In the genomic region with DNA sequence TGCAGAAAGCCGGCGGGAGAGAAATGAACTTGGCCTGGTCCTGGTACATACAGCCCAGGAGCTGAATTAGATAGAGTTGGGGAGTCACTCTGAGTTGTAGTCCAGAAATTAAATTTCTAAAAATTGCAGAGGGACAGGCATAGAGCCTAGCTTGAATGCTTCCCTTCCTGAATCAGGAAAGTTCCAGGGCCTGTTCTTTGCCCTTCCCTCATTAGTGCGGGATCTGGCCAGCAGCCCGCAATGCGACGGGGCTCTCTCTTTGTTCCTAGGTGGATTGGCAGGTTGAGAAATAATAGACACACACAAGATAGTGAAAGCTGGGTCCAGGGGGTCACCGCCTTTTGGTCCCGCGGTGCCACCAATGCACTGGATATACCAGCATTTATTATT, we compare ENCODE assay signal across 10 cellular contexts. TPM values are rescaled to one million over a fixed set of nuclear protein-coding genes. Genes with fewer than 3 reads are reported as not detected.
DNase-seq lines count a peak whose midpoint lies in the region; ATAC-seq, FAIRE-seq and TF ChIP-seq lines count a peak whose summit lies in the region.
"Had no signal": no experiment of that assay in that cellular context is flagged by ENCODE, and none has a peak within 500 bp of the region (broad histone marks: within the 10 kb centered on the region; RNA-seq: fewer than 3 reads in every experiment).

No MANE protein-coding gene starts in this region.

- CTCF ChIA-PET in activated CD8-positive, alpha-beta memory T cell treated with anti-CD3 and anti-CD28 coated beads, Interleukin-2, amount 10 ng/mL, durations not matched to agents 7 days and 5 days (lab: Charles Lee), result interaction anchor here (0.7 to 6.2 kb wide), 56 partner anchors 9 to 567 kb away, joined by 3 to 199 read pairs (median 4); a partner anchor contains a TSS
- CTCF ChIA-PET in K562 (lab: Yijun Ruan, JAX; ENCODE audit: low intra/inter-chr PET ratio), result interaction anchor here (0.6 to 2.1 kb wide), 5 partner anchors 14 to 538 kb away, joined by 3 to 13 read pairs (median 3); no protein-coding TSS in a partner anchor

- in situ Hi-C loops in K562 (cut with MboI), result loop anchor here (5.0 to 10.0 kb wide), 2 partner anchors 340 to 532 kb away; no protein-coding TSS in a partner anchor

- no peak overlapping the region for H3K4ac ChIP-seq in trophoblast cell (ENCODE audit: low read depth, low read length)

- H2BK12ac ChIP-seq in trophoblast cell (ENCODE audit: low read length), result peak overlapping the region; percentile 79

- H4K20me1 ChIP-seq in KMS-11 (ENCODE audit: insufficient read depth) (no peaks in the 10 kb centered on the region), K562 (replicated peaks; ENCODE audit: control insufficient read depth, insufficient read depth, low read length) (no peaks in the 10 kb centered on the region)

- H3K4me2 ChIP-seq in KMS-11 (no peak overlapping the region), K562 (ENCODE audit: insufficient read depth, low read length) (no peak overlapping the region), trophoblast cell (ENCODE audit: low read length) (no peak overlapping the region)

- H3K27me3 Mint-ChIP-seq in activated CD8-positive, alpha-beta memory T cell treated with anti-CD3 and anti-CD28 coated beads, Interleukin-2, amount 10 ng/mL, durations not matched to agents 7 days and 5 days, result no peaks in the 10 kb centered on the region

- H3K27ac ChIP-seq in KMS-11 (no peak overlapping the region), K562 (ENCODE audit: extremely low read depth, low read depth, low read length) (no peak overlapping the region), trophoblast cell (ENCODE audit: low read depth, low read length) (no peak overlapping the region)
- H3K27ac ChIP-seq: WERI-Rb-1 had no signal

- no peak for TF ChIP-seq EP300 in K562 (IDR thresholded peaks at IDR 0.05; ENCODE audit: low read length)

- no peaks in the 10 kb centered on the region for H3K79me1 ChIP-seq in trophoblast cell (ENCODE audit: low read length)

- no peak overlapping the region for H2BK5ac ChIP-seq in trophoblast cell (ENCODE audit: low read depth, low read length, poor library complexity)

- peaks cover 3% of the 10 kb centered on the region for H3K9me1 ChIP-seq in K562 (ENCODE audit: control insufficient read depth, insufficient read depth, low read length)

- no peak overlapping the region for H3K4me3 ChIP-seq in KMS-11 (IDR thresholded peaks at IDR 0.05; ENCODE audit: insufficient read depth, low read depth, low read length)
- no peak overlapping the region for H3K4me3 ChIP-seq in K562
- no peak overlapping the region for H3K4me3 ChIP-seq in trophoblast cell (ENCODE audit: low read depth, low read length)

- H3K79me2 ChIP-seq in KMS-11 (ENCODE audit: insufficient read depth, low read depth) (no peaks in the 10 kb centered on the region), K562 (ENCODE audit: control insufficient read depth, insufficient read depth, low read length) (no peaks in the 10 kb centered on the region), trophoblast cell (ENCODE audit: control insufficient read depth, insufficient read depth, low read length, poor library complexity) (no peaks in the 10 kb centered on the region)

- POLR2A ChIA-PET in K562 (lab: Yijun Ruan, JAX), result interaction anchor here (0.5 to 1.4 kb wide), 3 partner anchors 13 to 117 kb away, joined by 5 to 11 read pairs (median 6); no protein-coding TSS in a partner anchor

- BruUV-seq in K562 (replicated peaks; lab: Mats Ljungman, UMichigan), result no TSS peak

- WGBS in K562 (ENCODE audit: insufficient coverage, low coverage, missing lambda C conversion rate), result 26% methylated on average over 9 of the region's 9 CpGs
- no CpG with 5 or more reads among the region's 9 CpGs for WGBS in trophoblast cell (ENCODE audit: extremely low coverage, insufficient coverage, insufficient read length)

- no peak overlapping the region for H3K14ac ChIP-seq in trophoblast cell (ENCODE audit: low read length)

- no peak overlapping the region for H3K4me3 Mint-ChIP-seq in activated CD8-positive, alpha-beta memory T cell treated with anti-CD3 and anti-CD28 coated beads, Interleukin-2, amount 10 ng/mL, durations not matched to agents 7 days and 5 days

- no peak overlapping the region for H4K8ac ChIP-seq in trophoblast cell (ENCODE audit: low read depth, low read length)

- H3K9me3 ChIP-seq in K562 (replicated peaks; ENCODE audit: control insufficient read depth, insufficient read depth, low read depth, low read length) (no peaks in the 10 kb centered on the region), trophoblast cell (ENCODE audit: insufficient read depth, low read depth, low read length) (no peaks in the 10 kb centered on the region)
- H3K9me3 ChIP-seq: ascending aorta had no signal

- H4K91ac ChIP-seq in trophoblast cell (ENCODE audit: low read depth, low read length), result peak overlapping the region; percentile 28

- no peak overlapping the region for H4K12ac ChIP-seq in trophoblast cell (ENCODE audit: low read depth, low read length)

- H2BK120ac ChIP-seq in trophoblast cell (ENCODE audit: insufficient read depth, low read length, poor library complexity), result no peak overlapping the region

- DNase-seq in activated CD8-positive, alpha-beta memory T cell treated with anti-CD3 and anti-CD28 coated beads, Interleukin-2, amount 10 ng/mL, durations not matched to agents 7 days and 5 days, result no peak
- no peak for DNase-seq in activated CD8-positive, alpha-beta memory T cell treated with anti-CD3 and anti-CD28 coated beads for 24 hours
- DNase-seq in K562 (ENCODE audit: extremely low read depth in 1 of 4, low spot score in 3 of 4) (no peak), trophoblast cell (no peak), NCI-H510A (lab: John Stamatoyannopoulos, UW) (no peak), NCI-H2196 treated with DMSO at 0.1 percent for 48 hours (lab: John Stamatoyannopoulos, UW; ENCODE audit: unreplicated experiment) (no peak), SIG-M5 treated with dmso at 0.1 percent for 504 hours (lab: John Stamatoyannopoulos, UW; ENCODE audit: unreplicated experiment) (no peak)

- H3K4me1 Mint-ChIP-seq in activated CD8-positive, alpha-beta memory T cell treated with anti-CD3 and anti-CD28 coated beads, Interleukin-2, amount 10 ng/mL, durations not matched to agents 7 days and 5 days, result peaks cover 55% of the 10 kb centered on the region

- H3K36me3 Mint-ChIP-seq in activated CD8-positive, alpha-beta memory T cell treated with anti-CD3 and anti-CD28 coated beads, Interleukin-2, amount 10 ng/mL, durations not matched to agents 7 days and 5 days, result peaks cover 5% of the 10 kb centered on the region

- H3K4me1 ChIP-seq in KMS-11 (ENCODE audit: low read depth, poor library complexity, severe bottlenecking) (peaks cover 10% of the 10 kb centered on the region), K562 (replicated peaks in 1 of 2; ENCODE audit: control insufficient read depth in 2 of 2, insufficient read depth in 2 of 2, low read length in 2 of 2) (no peaks in the 10 kb centered on the region; a peak in 1 of 5 replicates), trophoblast cell (ENCODE audit: control insufficient read depth in 1 of 2, insufficient read depth in 2 of 2, low read length in 2 of 2) (peaks cover 2 to 3% of the 10 kb centered on the region in 2 experiments)
- H3K4me1 ChIP-seq: ascending aorta had no signal

- H3K18ac ChIP-seq in trophoblast cell (ENCODE audit: low read length), result no peak overlapping the region

- no peak for FAIRE-seq in K562 (lab: Jason Lieb, UNC)

- no peak overlapping the region for H3K9ac ChIP-seq in KMS-11
- H3K9ac ChIP-seq in K562 (ENCODE audit: insufficient read depth in 1 of 2, low read depth in 2 of 2, low read length in 2 of 2), result no peak overlapping the region
- H3K9ac ChIP-seq in trophoblast cell (ENCODE audit: low read length), result no peak overlapping the region

- no peak for TF ChIP-seq POLR2A in K562 (conservative IDR thresholded peaks at IDR 0.05)

- ATAC-seq in activated CD8-positive, alpha-beta memory T cell treated with anti-CD3 and anti-CD28 coated beads, Interleukin-2, amount 10 ng/mL, durations not matched to agents 7 days and 5 days, result no peak
- ATAC-seq in K562, result peak; percentile 10; the same call in 2 of the 3 replicates

- no peak for TF ChIP-seq RAD21 in K562 (CRISPR knock-in tag; conservative IDR thresholded peaks at IDR 0.05 in 1 of 2, IDR thresholded peaks at IDR 0.05 in 1 of 2)

- no peaks in the 10 kb centered on the region for H3K9me3 Mint-ChIP-seq in activated CD8-positive, alpha-beta memory T cell treated with anti-CD3 and anti-CD28 coated beads, Interleukin-2, amount 10 ng/mL, durations not matched to agents 7 days and 5 days (ENCODE audit: low read depth)

- H2AK5ac ChIP-seq in trophoblast cell (ENCODE audit: low read length), result no peak overlapping the region

- no peak for TF ChIP-seq CTCF in KMS-11 (conservative IDR thresholded peaks at IDR 0.05; ENCODE audit: low read depth, low read length)
- TF ChIP-seq CTCF in K562 (IDR thresholded peaks at IDR 0.05 in 2 of 3, conservative IDR thresholded peaks at IDR 0.05 in 1 of 3; ENCODE audit: insufficient read depth in 2 of 3, low read depth in 1 of 3, low read length in 3 of 3), result no peak

- H3K36me3 ChIP-seq in KMS-11 (ENCODE audit: insufficient read depth) (no peaks in the 10 kb centered on the region), K562 (ENCODE audit: control insufficient read depth, insufficient read depth, low read length) (no peaks in the 10 kb centered on the region), trophoblast cell (ENCODE audit: control insufficient read depth in 1 of 2, insufficient read depth in 2 of 2, low read length in 2 of 2) (no peaks in the 10 kb centered on the region)
- H3K36me3 ChIP-seq: ascending aorta, WERI-Rb-1 had no signal

- intact Hi-C loops in K562 (cut with micrococcal nuclease), result loop anchor here (1.0 to 10.0 kb wide), 7 partner anchors 98 to 570 kb away; no protein-coding TSS in a partner anchor

- H3K27ac Mint-ChIP-seq in activated CD8-positive, alpha-beta memory T cell treated with anti-CD3 and anti-CD28 coated beads, Interleukin-2, amount 10 ng/mL, durations not matched to agents 7 days and 5 days, result peak overlapping the region; percentile 84

- H3K23ac ChIP-seq in trophoblast cell (ENCODE audit: low read length), result no peak overlapping the region

- H3K27me3 ChIP-seq in KMS-11 (ENCODE audit: insufficient read depth, low read depth) (no peaks in the 10 kb centered on the region), K562 (ENCODE audit: control insufficient read depth in 2 of 2, insufficient read depth in 2 of 2, low read length in 2 of 2) (no peaks in the 10 kb centered on the region; a peak in 1 of 5 replicates), trophoblast cell (ENCODE audit: insufficient read depth, low read length) (no peaks in the 10 kb centered on the region)
- H3K27me3 ChIP-seq: ascending aorta had no signal

- H2AFZ ChIP-seq in KMS-11 (ENCODE audit: low read depth) (peak overlapping the region; percentile 67; the same call in 1 of the 2 replicates), K562 (ENCODE audit: low read depth, low read length) (no peak overlapping the region), trophoblast cell (ENCODE audit: insufficient read depth, low read length, poor library complexity) (peak overlapping the region; percentile 57)

RNA-seq across cellular contexts. Expression of a gene that starts 34.0 kb away (rescaled TPM):
- total RNA-seq in activated CD8-positive, alpha-beta memory T cell treated with anti-CD3 and anti-CD28 coated beads, Interleukin-2, amount 10 ng/mL, durations not matched to agents 7 days and 5 days, result 10 to 100 TPM; 23.3 to 26.1 TPM
- 47.4 and 61.0 TPM in 2 replicates for total RNA-seq in K562 (2011; cell fraction: chromatin; rRNA removed; ENCODE audit: low replicate concordance)
- 32.5 and 34.3 TPM in 2 replicates for total RNA-seq in K562 (2011; cell fraction: nucleolus; rRNA removed)
- 49.2 and 51.2 TPM in 2 replicates for total RNA-seq in K562 (2011; cell fraction: nucleoplasm; rRNA removed)
- 12.5 and 18.9 TPM in 2 replicates for total RNA-seq in K562 (2014; rRNA removed)
- 34.6 and 42.7 TPM in 2 replicates for total RNA-seq in K562 (2014; rRNA removed; fragmentation: Illumina TruSeq; extraction: Trizol)
- total RNA-seq in K562 (2015; rRNA removed; fragmentation: Illumina TruSeq; extraction: Trizol), result 33.2 and 39.1 TPM in 2 replicates
- total RNA-seq in K562 (2021), result 17.3 and 20.7 TPM in 2 replicates
- polyA plus RNA-seq in K562 (2011; rRNA removed), result 26.9 and 38.1 TPM in 2 replicates
- polyA plus RNA-seq in K562 (2011; cell fraction: cytosol; rRNA removed), result 13.5 and 15.3 TPM in 2 replicates
- polyA plus RNA-seq in K562 (2011; cell fraction: nucleus; rRNA removed), result 14.0 and 17.4 TPM in 2 replicates
- 10.3 and 14.0 TPM in 2 replicates for polyA plus RNA-seq in K562 (2012)
- polyA plus RNA-seq in K562 (2014; fragmentation: Illumina TruSeq; extraction: Trizol), result 23.3 and 28.0 TPM in 2 replicates
- polyA plus RNA-seq in K562 (2014; fragmentation: Nextera tagmentation; extraction: Ambion mirVana), result 10 to 100 TPM in 1 of 2 experiments, 1 to 10 TPM in 1; 9.5 to 11.0 TPM
- polyA plus RNA-seq in K562 (2014; rRNA removed), result 14.2 and 18.6 TPM in 2 replicates
- polyA minus RNA-seq in K562 (2011; rRNA and poly(A)+ RNA removed), result 76.2 and 91.3 TPM in 2 replicates
- 15.8 and 32.4 TPM in 2 replicates for polyA minus RNA-seq in K562 (2011; cell fraction: cytosol; rRNA and poly(A)+ RNA removed)
- 29.1 and 50.2 TPM in 2 replicates for polyA minus RNA-seq in K562 (2011; cell fraction: nucleus; rRNA and poly(A)+ RNA removed)
- polyA plus RNA-seq in trophoblast cell (2013), result 25.1 and 25.4 TPM in 2 replicates

RNA-seq across cellular contexts. Expression of a gene that starts 34.1 kb away (rescaled TPM):
- 10 to 100 TPM; 22.3 to 27.0 TPM for total RNA-seq in activated CD8-positive, alpha-beta memory T cell treated with anti-CD3 and anti-CD28 coated beads, Interleukin-2, amount 10 ng/mL, durations not matched to agents 7 days and 5 days
- 16.8 and 45.5 TPM in 2 replicates for total RNA-seq in K562 (2011; cell fraction: chromatin; rRNA removed; ENCODE audit: low replicate concordance)
- 10.3 and 12.8 TPM in 2 replicates for total RNA-seq in K562 (2011; cell fraction: nucleolus; rRNA removed)
- 31.2 and 39.0 TPM in 2 replicates for total RNA-seq in K562 (2011; cell fraction: nucleoplasm; rRNA removed)
- total RNA-seq in K562 (2014; rRNA removed) (17.5 and 18.2 TPM in 2 replicates), K562 (2014; rRNA removed; fragmentation: Illumina TruSeq; extraction: Trizol) (28.1 and 32.4 TPM in 2 replicates), K562 (2015; rRNA removed; fragmentation: Illumina TruSeq; extraction: Trizol) (20.9 and 21.2 TPM in 2 replicates), K562 (2021) (18.7 and 22.1 TPM in 2 replicates)
- polyA plus RNA-seq in K562 (2011; rRNA removed) (16.6 and 27.5 TPM in 2 replicates), K562 (2014; fragmentation: Illumina TruSeq; extraction: Trizol) (22.9 and 27.0 TPM in 2 replicates), K562 (2014; fragmentation: Nextera tagmentation; extraction: Ambion mirVana) (10 to 100 TPM; 14.4 to 25.5 TPM), K562 (2014; rRNA removed) (17.3 and 20.6 TPM in 2 replicates)
- 7.5 and 8.8 TPM in 2 replicates for polyA plus RNA-seq in K562 (2011; cell fraction: cytosol; rRNA removed)
- 13.9 and 15.8 TPM in 2 replicates for polyA plus RNA-seq in K562 (2011; cell fraction: nucleus; rRNA removed)
- 18.8 and 19.7 TPM in 2 replicates for polyA plus RNA-seq in K562 (2012)
- 35.2 and 38.1 TPM in 2 replicates for polyA minus RNA-seq in K562 (2011; rRNA and poly(A)+ RNA removed)
- polyA minus RNA-seq in K562 (2011; cell fraction: cytosol; rRNA and poly(A)+ RNA removed), result 16.1 and 17.1 TPM in 2 replicates
- polyA minus RNA-seq in K562 (2011; cell fraction: nucleus; rRNA and poly(A)+ RNA removed), result 11.4 and 24.8 TPM in 2 replicates
- 9.0 and 10.3 TPM in 2 replicates for polyA plus RNA-seq in trophoblast cell (2013)
